ENCODE assay signal across 9 cellular contexts in genomic region chr7:34382166-34382893, GRCh38.
"Had no signal": no experiment of that assay in that cellular context is flagged by ENCODE, and none has a peak within 500 bp of the region (broad histone marks: within the 10 kb centered on the region; RNA-seq: fewer than 3 reads in every experiment).

No MANE protein-coding gene starts in this region.

- H2AFZ ChIP-seq: GM23338 had no signal

- H3K36me3 Mint-ChIP-seq: IgD-negative memory B cell had no signal

- H3K27me3 Mint-ChIP-seq: IgD-negative memory B cell had no signal

- DNase-seq: H9, HCEC 1CT, HFFc6, KG1 had no signal

- H3K27ac Mint-ChIP-seq: GM23338, H9, HFFc6, IgD-negative memory B cell had no signal

- H3K4me2 ChIP-seq: GM23338 had no signal

- H3K4me3 ChIP-seq: GM23338 had no signal

- ATAC-seq: GM23338 had no signal

- H3K4me3 Mint-ChIP-seq: GM23338, H9, HFFc6, IgD-negative memory B cell had no signal

- H3K4me1 Mint-ChIP-seq: GM23338, IgD-negative memory B cell had no signal

- H3K27ac ChIP-seq: HL-60 had no signal

- FAIRE-seq: H1, H54 had no signal
